In genomic region chr3:133248389-133248788, GRCh38 we compare ENCODE assay signal across 20 cellular contexts.
"Had no signal": no experiment of that assay in that cellular context is flagged by ENCODE, and none has a peak within 500 bp of the region (broad histone marks: within the 10 kb centered on the region; RNA-seq: fewer than 3 reads in every experiment).

No MANE protein-coding gene starts in this region.

- ATAC-seq: gastrocnemius medialis; sciatic nerve; stimulated activated memory B cell treated with anti-CD40 and anti-IgM and Interleukin-4, amounts not matched to agents 10 μg/mL and 1 μg/mL and 100 μg/mL, for 72 hours had no signal

- H3K4me3 Mint-ChIP-seq: immature natural killer cell; naive B cell; nephron; stimulated activated memory B cell treated with anti-CD40 and anti-IgM and Interleukin-4, amounts not matched to agents 10 μg/mL and 1 μg/mL and 100 μg/mL, for 72 hours; stimulated activated naive CD8-positive, alpha-beta T cell treated with anti-CD3 and anti-CD28 coated beads, Interleukin-15, Interleukin-2, amounts not matched to agents 100 ng/mL and 50 ng/mL, for 24 hours had no signal

- H3K4me3 ChIP-seq: colonic mucosa, esophagus muscularis mucosa, gastrocnemius medialis, prostate gland, spleen, testis, tibial nerve had no signal

- DNase-seq: colonic mucosa; effector CD8-positive, alpha-beta T cell; gastrocnemius medialis; immature natural killer cell; mesendoderm; naive B cell; spleen; stimulated activated CD4-positive, alpha-beta T cell treated with anti-CD3 and anti-CD28 coated beads, Interleukin-15, amount 100 ng/mL, for 24 hours; stimulated activated CD4-positive, alpha-beta T cell treated with anti-CD3 and anti-CD28 coated beads, Interleukin-1b, Interleukin-23, amount 100 ng/mL, for 48 hours; stimulated activated CD4-positive, alpha-beta T cell treated with anti-CD3 and anti-CD28 coated beads, Interleukin-4, amount 100 ng/mL, for 24 hours; testis had no signal

- H3K27ac ChIP-seq: colonic mucosa, epithelial cell of prostate, esophagus muscularis mucosa, gastrocnemius medialis, parathyroid adenoma, prostate gland, spleen, testis, tibial nerve had no signal

- H3K36me3 Mint-ChIP-seq: immature natural killer cell; naive B cell; stimulated activated memory B cell treated with anti-CD40 and anti-IgM and Interleukin-4, amounts not matched to agents 10 μg/mL and 1 μg/mL and 100 μg/mL, for 72 hours had no signal

- H3K4me1 Mint-ChIP-seq: immature natural killer cell; naive B cell; stimulated activated memory B cell treated with anti-CD40 and anti-IgM and Interleukin-4, amounts not matched to agents 10 μg/mL and 1 μg/mL and 100 μg/mL, for 72 hours had no signal

- H3K27ac Mint-ChIP-seq: immature natural killer cell; naive B cell; nephron; stimulated activated memory B cell treated with anti-CD40 and anti-IgM and Interleukin-4, amounts not matched to agents 10 μg/mL and 1 μg/mL and 100 μg/mL, for 72 hours; stimulated activated naive CD8-positive, alpha-beta T cell treated with anti-CD3 and anti-CD28 coated beads, Interleukin-15, Interleukin-2, amounts not matched to agents 100 ng/mL and 50 ng/mL, for 24 hours had no signal

- H3K4me1 ChIP-seq: colonic mucosa, parathyroid adenoma, prostate gland, spleen, testis, tibial nerve had no signal

- H3K9me3 Mint-ChIP-seq: nephron; stimulated activated memory B cell treated with anti-CD40 and anti-IgM and Interleukin-4, amounts not matched to agents 10 μg/mL and 1 μg/mL and 100 μg/mL, for 72 hours; stimulated activated naive CD8-positive, alpha-beta T cell treated with anti-CD3 and anti-CD28 coated beads, Interleukin-15, Interleukin-2, amounts not matched to agents 100 ng/mL and 50 ng/mL, for 24 hours had no signal

- H3K36me3 ChIP-seq: colonic mucosa, esophagus muscularis mucosa, gastrocnemius medialis, prostate gland, spleen, tibial nerve had no signal

- H3K27me3 ChIP-seq: colonic mucosa, esophagus muscularis mucosa, gastrocnemius medialis, spleen, testis, tibial nerve had no signal

- H3K9me3 ChIP-seq: colonic mucosa, esophagus muscularis mucosa, gastrocnemius medialis, prostate gland, spleen, testis, tibial nerve had no signal
